8 cellular contexts compared by ENCODE assay signal in genomic region chr2:230410861-230411464, GRCh38. TPM values are rescaled to one million over a fixed set of nuclear protein-coding genes. Genes with fewer than 3 reads are reported as not detected.
DNase-seq lines count a peak whose midpoint lies in the region; ATAC-seq, FAIRE-seq and TF ChIP-seq lines count a peak whose summit lies in the region.

No MANE protein-coding gene starts in this region.

- TF ChIP-seq RAD21 in H1 (IDR thresholded peaks at IDR 0.05 in 1 of 2, conservative IDR thresholded peaks at IDR 0.05 in 1 of 2; ENCODE audit: low read depth in 2 of 2, low read length in 2 of 2), result no peak

- H3K18ac ChIP-seq in H1 (ENCODE audit: extremely low read depth, low read length), result no peak overlapping the region

- POLR2A ChIA-PET in H1 (lab: Charles Lee; ENCODE audit: partially characterized antibody), result no interaction called here

- peaks cover 27% of the 10 kb centered on the region for H3K27me3 Mint-ChIP-seq in neural progenitor cell (ENCODE audit: insufficient read depth, low read depth)

- no peak for DNase-seq in H1 (ENCODE audit: low read depth in 1 of 2, low spot score in 2 of 2)
- no peak for DNase-seq in neural progenitor cell (ENCODE audit: low spot score)
- no peak for DNase-seq in dedifferentiated amniotic fluid mesenchymal stem cell (ENCODE audit: extremely low spot score)

- H2BK5ac ChIP-seq in H1 (ENCODE audit: low read depth, low read length), result no peak overlapping the region

- H3K56ac ChIP-seq in H1 (replicated peaks; ENCODE audit: insufficient read length, low read depth, low read length), result no peak overlapping the region

- H3K27ac ChIP-seq in BLaER1 treated with 17β-estradiol and CSF1 and Interleukin-3, amounts not matched to agents 10 nM and 100 nM, result peak overlapping the region; percentile 79 to 94 (median 88)
- H3K27ac ChIP-seq in OCI-LY3 (ENCODE audit: low read length) (0 out of 2 replicates have a peak overlapping the region, but pooled peaks have one; percentile 24), H1 (ENCODE audit: low read depth, low read length) (no peak overlapping the region), neural progenitor cell (no peak overlapping the region)

- no peak overlapping the region for H2BK20ac ChIP-seq in H1 (ENCODE audit: low read length)

- no peak for TF ChIP-seq POLR2A in H1 (IDR thresholded peaks at IDR 0.05; ENCODE audit: control extremely low read depth in 1 of 2, low read depth in 2 of 2, low read length in 2 of 2)

- no peak overlapping the region for H3K4ac ChIP-seq in H1 (replicated peaks; ENCODE audit: insufficient read length, low read depth, low read length)

- H3K79me2 ChIP-seq in OCI-LY3 (ENCODE audit: low read length) (no peaks in the 10 kb centered on the region), H1 (ENCODE audit: control insufficient read depth in 1 of 2, insufficient read depth in 2 of 2, low read length in 2 of 2) (no peaks in the 10 kb centered on the region), neural progenitor cell (ENCODE audit: low read depth) (no peaks in the 10 kb centered on the region)

- no peaks in the 10 kb centered on the region for H4K20me1 ChIP-seq in BLaER1 treated with 17β-estradiol and CSF1 and Interleukin-3, amounts not matched to agents 10 nM and 100 nM
- no peaks in the 10 kb centered on the region for H4K20me1 ChIP-seq in OCI-LY3 (ENCODE audit: insufficient read depth, low read length)
- no peaks in the 10 kb centered on the region for H4K20me1 ChIP-seq in H1 (replicated peaks in 1 of 2; ENCODE audit: control insufficient read depth in 1 of 2, insufficient read depth in 2 of 2, low read length in 2 of 2)
- H4K20me1 ChIP-seq in neural progenitor cell (ENCODE audit: low read depth), result no peaks in the 10 kb centered on the region

- peak overlapping the region; percentile 86 to 93 (median 88) for H3K9ac ChIP-seq in BLaER1 treated with 17β-estradiol and CSF1 and Interleukin-3, amounts not matched to agents 10 nM and 100 nM
- H3K9ac ChIP-seq in OCI-LY3 (ENCODE audit: low read length) (peak overlapping the region; percentile 90), H1 (replicated peaks in 1 of 4; ENCODE audit: extremely low read depth in 1 of 4, low read depth in 3 of 4, low read length in 3 of 4) (no peak overlapping the region), neural progenitor cell (no peak overlapping the region)

- H4K8ac ChIP-seq in H1 (ENCODE audit: extremely low read depth, insufficient read depth, low read length), result no peak overlapping the region; the same call in 1 of the 2 replicates

- WGBS in H1 (ENCODE audit: extremely low coverage in 1 of 2, insufficient coverage in 1 of 2, insufficient read length in 1 of 2, insufficient replicate concordance in 2 of 2, low coverage in 1 of 2, low lambda C conversion rate in 2 of 2, missing lambda C conversion rate in 1 of 2), 2 experiments, result 86% methylated on average over 12 of the region's 12 CpGs; no CpG with 5 or more reads in 1 of the 2 experiments

- H3K14ac ChIP-seq in H1 (ENCODE audit: insufficient read length), result no peak overlapping the region

- H3F3A ChIP-seq in neural progenitor cell (ENCODE audit: low read depth), result no peaks in the 10 kb centered on the region

- H3K27ac Mint-ChIP-seq in neural progenitor cell, result no peak overlapping the region

- H3K4me2 ChIP-seq in BLaER1 treated with 17β-estradiol and CSF1 and Interleukin-3, amounts not matched to agents 10 nM and 100 nM, result peak overlapping the region; percentile 78 to 98 (median 94)
- H3K4me2 ChIP-seq in OCI-LY3 (ENCODE audit: low read length) (peak overlapping the region; percentile 99), H1 (ENCODE audit: insufficient read depth in 1 of 2, low read depth in 2 of 2, low read length in 2 of 2) (peak overlapping the region; percentile 84 to 97), neural progenitor cell (peak overlapping the region; percentile 78)

- H3K9me3 ChIP-seq in BLaER1 treated with 17β-estradiol and CSF1 and Interleukin-3, amounts not matched to agents 10 nM and 100 nM (replicated peaks in 1 of 11), result no peaks in the 10 kb centered on the region; a peak in 1 of 22 replicates
- H3K9me3 ChIP-seq in OCI-LY3 (ENCODE audit: insufficient read depth, low read length) (no peaks in the 10 kb centered on the region), H1 (ENCODE audit: insufficient read depth in 2 of 2, low read depth in 1 of 2, low read length in 1 of 2) (no peaks in the 10 kb centered on the region), neural progenitor cell (ENCODE audit: low read depth) (no peaks in the 10 kb centered on the region)

- CTCF ChIA-PET in H1 (lab: Charles Lee; ENCODE audit: partially characterized antibody), result interaction anchor here (0.6 to 0.9 kb wide), 2 partner anchors 9 to 528 kb away, joined by 3 read pairs; no protein-coding TSS in a partner anchor

- no peak overlapping the region for H2BK120ac ChIP-seq in H1 (replicated peaks; ENCODE audit: low read depth, low read length)

- peaks cover 7% of the 10 kb centered on the region; the same call in 1 of the 2 replicates for H3K23me2 ChIP-seq in H1 (ENCODE audit: low read depth, low read length)

- H3K36me3 Mint-ChIP-seq in neural progenitor cell, result no peaks in the 10 kb centered on the region

- H4K5ac ChIP-seq in H1 (ENCODE audit: insufficient read length, low read depth, low read length), result no peak overlapping the region

- H3K4me3 ChIP-seq in BLaER1 treated with 17β-estradiol and CSF1 and Interleukin-3, amounts not matched to agents 10 nM and 100 nM, result peak overlapping the region; percentile 65 to 77 (median 68)
- H3K4me3 ChIP-seq in OCI-LY3 (ENCODE audit: low read length) (peak overlapping the region; percentile 90), H1 (ENCODE audit: extremely low read depth in 1 of 4, insufficient read depth in 2 of 4, low read depth in 3 of 4, low read length in 4 of 4) (peak overlapping the region; percentile 53 to 85 (median 63); a peak in 5 of 8 replicates), neural progenitor cell (peak overlapping the region; percentile 60)

- H3K79me1 ChIP-seq in H1 (ENCODE audit: low read depth, low read length), result no peaks in the 10 kb centered on the region

- FAIRE-seq in H1 (lab: Jason Lieb, UNC), result no peak

- H2AK5ac ChIP-seq in H1 (ENCODE audit: low read depth, low read length), result no peak overlapping the region

- ATAC-seq in GM19351 (IDR thresholded peaks at IDR 0.05; ENCODE audit: unreplicated experiment) (no peak), GM21825 (IDR thresholded peaks at IDR 0.05; ENCODE audit: unreplicated experiment) (no peak), GM19463 (IDR thresholded peaks at IDR 0.05; ENCODE audit: unreplicated experiment) (no peak)

- no peak overlapping the region for H4K91ac ChIP-seq in H1 (replicated peaks; ENCODE audit: insufficient read length, low read length)

- H3K4me1 ChIP-seq in BLaER1 treated with 17β-estradiol and CSF1 and Interleukin-3, amounts not matched to agents 10 nM and 100 nM, result peaks cover 27 to 70% (median 41%) of the 10 kb centered on the region in 10 experiments
- H3K4me1 ChIP-seq in OCI-LY3 (ENCODE audit: low read length) (peaks cover 26% of the 10 kb centered on the region), H1 (replicated peaks in 1 of 4; ENCODE audit: control insufficient read depth in 3 of 4, insufficient read depth in 4 of 4, low read length in 3 of 4) (peaks cover 0 to 9% (median under 1%) of the 10 kb centered on the region in 4 experiments; a peak in 1 of 7 replicates), neural progenitor cell (no peaks in the 10 kb centered on the region)

- no peak overlapping the region; the same call in 1 of the 2 replicates for H2BK15ac ChIP-seq in H1 (ENCODE audit: low read length)

- peak overlapping the region; percentile 91 for H3K4me3 Mint-ChIP-seq in neural progenitor cell

- H2AFZ ChIP-seq in OCI-LY3 (ENCODE audit: low read depth, low read length), result peak overlapping the region; percentile 88
- H2AFZ ChIP-seq in H1 (ENCODE audit: low read length), result peak overlapping the region; percentile 99
- peak overlapping the region; percentile 96 for H2AFZ ChIP-seq in neural progenitor cell (replicated peaks)

- no peak for TF ChIP-seq EP300 in H1 (IDR thresholded peaks at IDR 0.05; ENCODE audit: borderline replicate concordance in 1 of 2, low read depth in 2 of 2, low read length in 2 of 2)

- TF ChIP-seq CTCF in OCI-LY3 (IDR thresholded peaks at IDR 0.05; ENCODE audit: low read depth, low read length), result no peak
- TF ChIP-seq CTCF in H1 (IDR thresholded peaks at IDR 0.05; ENCODE audit: control extremely low read depth in 1 of 3, insufficient read depth in 1 of 3, low read depth in 1 of 3, low read length in 3 of 3), result no peak
- no peak for TF ChIP-seq CTCF in neural progenitor cell (IDR thresholded peaks at IDR 0.05)

- H3K27me3 ChIP-seq in BLaER1 treated with 17β-estradiol and CSF1 and Interleukin-3, amounts not matched to agents 10 nM and 100 nM, result no peaks in the 10 kb centered on the region
- no peaks in the 10 kb centered on the region for H3K27me3 ChIP-seq in OCI-LY3 (ENCODE audit: low read depth, low read length)
- peaks cover 5 to 29% (median 22%) of the 10 kb centered on the region in 4 experiments for H3K27me3 ChIP-seq in H1 (replicated peaks in 1 of 4; ENCODE audit: control insufficient read depth in 3 of 4, extremely low read depth in 1 of 4, insufficient read depth in 3 of 4, low read length in 3 of 4)
- H3K27me3 ChIP-seq in neural progenitor cell, result peaks cover 38% of the 10 kb centered on the region

- no peak overlapping the region for H2BK12ac ChIP-seq in H1 (ENCODE audit: low read depth, low read length)

- H3K36me3 ChIP-seq in BLaER1 treated with 17β-estradiol and CSF1 and Interleukin-3, amounts not matched to agents 10 nM and 100 nM, result peaks cover 0 to 13% (median 0%) of the 10 kb centered on the region in 11 experiments; a peak in 6 of 22 replicates
- H3K36me3 ChIP-seq in OCI-LY3 (replicated peaks; ENCODE audit: low read depth, low read length), result no peaks in the 10 kb centered on the region
- H3K36me3 ChIP-seq in H1 (ENCODE audit: control insufficient read depth in 2 of 4, insufficient read depth in 4 of 4, low read length in 3 of 4), result no peaks in the 10 kb centered on the region
- no peaks in the 10 kb centered on the region for H3K36me3 ChIP-seq in neural progenitor cell

- H3K23ac ChIP-seq in H1 (ENCODE audit: insufficient read length), result no peak overlapping the region

- H3K4me1 Mint-ChIP-seq in neural progenitor cell, result peaks cover 3% of the 10 kb centered on the region

- H3K9me3 Mint-ChIP-seq in neural progenitor cell, result no peaks in the 10 kb centered on the region

TF ChIP-seq in H1, 55 proteins besides CTCF, POLR2A, EP300 and RAD21 (continues in another document):
- TF ChIP-seq NRF1 (IDR thresholded peaks at IDR 0.05; ENCODE audit: low read depth, low read length), result no peak

RNA-seq across cellular contexts. Expression of gene SP100, which starts 5.0 kb away (rescaled TPM):
- 0.33 and 1.1 TPM in 2 replicates for total RNA-seq in H1 (2021; fragmentation: NEBNext Ultra II Directional; extraction: Animal tissue kit (Norgen Biotek cat#: 25700))
- 0.06 and 0.16 TPM in 2 replicates for polyA plus RNA-seq in H1 (2011; rRNA removed)
- polyA plus RNA-seq in H1 (2011; cell fraction: cytosol; rRNA removed), result 0.45 TPM
- polyA plus RNA-seq in H1 (2011; cell fraction: nucleus; rRNA removed), result 0.31 TPM
- polyA plus RNA-seq in H1 (2012, experiment 1 of 2), result 0.47 to 0.77 TPM (median 0.61 TPM) in 4 replicates
- not detected for polyA plus RNA-seq in H1 (2012, experiment 2 of 2)
- polyA plus RNA-seq in H1 (2013, experiment 1 of 2), result 0.65 TPM
- 0.42 TPM for polyA plus RNA-seq in H1 (2013, experiment 2 of 2)
- 0.38 TPM in 1 of 2 replicates, not detected in the other for polyA minus RNA-seq in H1 (2011; rRNA and poly(A)+ RNA removed)
- not detected for polyA minus RNA-seq in H1 (2011; cell fraction: cytosol; rRNA and poly(A)+ RNA removed)
- polyA minus RNA-seq in H1 (2011; cell fraction: nucleus; rRNA and poly(A)+ RNA removed), result 2.4 TPM
- 0.69 TPM in 1 of 2 replicates, not detected in the other for total RNA-seq in neural progenitor cell (ENCODE audit: low replicate concordance)

Comparison
In these comparisons a context has a peak if more than half of its experiments do, and no peak if none do; other contexts are left out.
1. H3K27ac ChIP-seq: peak in BLaER1 treated with 17β-estradiol and CSF1 and Interleukin-3, amounts not matched to agents 10 nM and 100 nM (11 of 11) and OCI-LY3 (single experiment); none in H1 (single experiment) and neural progenitor cell (single experiment).
2. H3K9ac ChIP-seq: peak in BLaER1 treated with 17β-estradiol and CSF1 and Interleukin-3, amounts not matched to agents 10 nM and 100 nM (11 of 11) and OCI-LY3 (single experiment); none in H1 (0 of 4) and neural progenitor cell (single experiment).
3. Peak in every context shown above with its lines, with median percentiles within 50 percentile points of each other: H3K4me2 ChIP-seq, H3K4me3 ChIP-seq and H2AFZ ChIP-seq.